ENCODE assay signal across 1 cellular context in the genomic region with DNA sequence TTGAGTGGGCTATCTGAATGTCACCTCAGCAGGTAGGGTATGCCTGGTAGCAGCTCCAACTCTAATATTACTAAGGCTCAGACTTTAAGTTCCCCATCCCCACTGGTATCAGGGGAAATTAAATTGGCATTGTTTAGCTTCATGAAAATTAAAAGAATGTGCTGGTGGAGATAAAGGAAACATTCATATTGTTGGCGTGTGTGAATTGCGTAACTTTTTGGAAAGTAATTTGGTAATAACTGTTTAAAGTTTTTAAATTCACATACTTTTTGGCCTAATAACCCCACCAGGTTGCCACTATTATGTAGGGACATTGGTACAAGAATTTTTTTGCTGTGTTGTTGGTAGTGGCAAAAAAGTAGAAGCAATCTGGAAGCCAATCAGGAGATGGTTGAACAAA.
TF ChIP-seq lines count a peak whose summit lies in the region.

No MANE protein-coding gene starts in this region.

TF ChIP-seq in K562, 482 proteins besides CTCF, POLR2A, EP300 and RAD21:
- TF ChIP-seq CEBPG (CRISPR knock-in tag; IDR thresholded peaks at IDR 0.05): no peak
- peak; percentile 65 to 87 for TF ChIP-seq CEBPG (tag; conservative IDR thresholded peaks at IDR 0.05 in 1 of 2, IDR thresholded peaks at IDR 0.05 in 1 of 2)
- TF ChIP-seq RBM17 (IDR thresholded peaks at IDR 0.05; ENCODE audit: borderline replicate concordance, low read depth, low read length): no peak
- peak; percentile 92 for TF ChIP-seq CEBPB (tag; IDR thresholded peaks at IDR 0.05)
